Comparison of ENCODE assay signal across 17 cellular contexts in the genomic region with DNA sequence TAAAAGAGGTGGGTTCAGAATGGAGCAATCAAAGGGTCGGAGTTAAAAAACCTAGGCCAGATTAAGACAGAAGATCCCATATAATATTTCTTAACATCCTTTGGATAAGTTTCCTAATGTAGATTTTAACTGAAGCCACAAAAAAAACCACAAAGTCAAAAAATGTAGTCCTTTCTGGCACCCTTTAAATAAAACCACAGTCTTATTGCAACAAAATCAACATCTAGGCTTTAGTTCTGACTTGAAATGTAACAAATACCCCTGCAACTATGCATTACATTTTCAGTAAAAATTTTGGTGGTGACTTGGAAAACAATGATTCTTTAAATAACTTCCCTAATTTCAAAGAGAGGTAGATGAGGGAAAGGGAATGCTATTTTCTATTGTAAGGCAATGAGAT.
"Had no signal": no experiment of that assay in that cellular context is flagged by ENCODE, and none has a peak within 500 bp of the region (broad histone marks: within the 10 kb centered on the region; RNA-seq: fewer than 3 reads in every experiment).

No MANE protein-coding gene starts in this region.

- H3K4me1 ChIP-seq: esophagus muscularis mucosa, foreskin keratinocyte, spleen, transverse colon had no signal

- H3K9me3 Mint-ChIP-seq: naive thymus-derived CD4-positive, alpha-beta T cell; stimulated activated naive B cell treated with anti-CD40 and anti-IgM and Interleukin-4, amounts not matched to agents 10 μg/mL and 1 μg/mL and 100 μg/mL, for 72 hours had no signal

- H3K9me3 ChIP-seq: esophagus muscularis mucosa, spleen, transverse colon had no signal

- H3K4me1 Mint-ChIP-seq: naive thymus-derived CD4-positive, alpha-beta T cell; stimulated activated naive B cell treated with anti-CD40 and anti-IgM and Interleukin-4, amounts not matched to agents 10 μg/mL and 1 μg/mL and 100 μg/mL, for 72 hours had no signal

- ATAC-seq: foreskin keratinocyte; naive thymus-derived CD4-positive, alpha-beta T cell; right cardiac atrium; stimulated activated naive B cell treated with anti-CD40 and anti-IgM and Interleukin-4, amounts not matched to agents 10 μg/mL and 1 μg/mL and 100 μg/mL, for 72 hours had no signal

- H3K27ac Mint-ChIP-seq: naive thymus-derived CD4-positive, alpha-beta T cell; progenitor cell of endocrine pancreas; stimulated activated naive B cell treated with anti-CD40 and anti-IgM and Interleukin-4, amounts not matched to agents 10 μg/mL and 1 μg/mL and 100 μg/mL, for 72 hours had no signal

- FAIRE-seq: bronchial epithelial cell, endometrium, islet of Langerhans had no signal

- H3K4me3 ChIP-seq: esophagus muscularis mucosa, spleen, transverse colon had no signal

- H3K36me3 ChIP-seq: esophagus muscularis mucosa, spleen, transverse colon had no signal

- H3K27ac ChIP-seq: esophagus muscularis mucosa, foreskin keratinocyte, spleen, transverse colon had no signal

- H3K27me3 Mint-ChIP-seq: progenitor cell of endocrine pancreas had no signal

- DNase-seq: activated CD4-positive, alpha-beta T cell treated with anti-CD3 and anti-CD28 coated beads, Interleukin-2, amount 50 U/mL, for 1 hour; activated naive CD4-positive, alpha-beta T cell treated with anti-CD3 and anti-CD28 coated beads, Interleukin-2, amount 50 U/mL, for 16 hours; foreskin keratinocyte; head of caudate nucleus; naive thymus-derived CD4-positive, alpha-beta T cell; right cardiac atrium; spleen; stimulated activated CD4-positive, alpha-beta T cell treated with anti-CD3 and anti-CD28 coated beads, Interleukin-1b, Interleukin-23, amount 100 ng/mL, for 48 hours; stimulated activated naive B cell treated with anti-CD40 and anti-IgM and Interleukin-4, amounts not matched to agents 10 μg/mL and 1 μg/mL and 100 μg/mL, for 72 hours; substantia nigra; T-helper 2 cell; transverse colon had no signal

- H3K36me3 Mint-ChIP-seq: naive thymus-derived CD4-positive, alpha-beta T cell; stimulated activated naive B cell treated with anti-CD40 and anti-IgM and Interleukin-4, amounts not matched to agents 10 μg/mL and 1 μg/mL and 100 μg/mL, for 72 hours had no signal

- H3K4me3 Mint-ChIP-seq: naive thymus-derived CD4-positive, alpha-beta T cell; stimulated activated naive B cell treated with anti-CD40 and anti-IgM and Interleukin-4, amounts not matched to agents 10 μg/mL and 1 μg/mL and 100 μg/mL, for 72 hours had no signal

- H3K27me3 ChIP-seq: transverse colon had no signal
